ENCODE assay signal across 16 cellular contexts in the genomic region with DNA sequence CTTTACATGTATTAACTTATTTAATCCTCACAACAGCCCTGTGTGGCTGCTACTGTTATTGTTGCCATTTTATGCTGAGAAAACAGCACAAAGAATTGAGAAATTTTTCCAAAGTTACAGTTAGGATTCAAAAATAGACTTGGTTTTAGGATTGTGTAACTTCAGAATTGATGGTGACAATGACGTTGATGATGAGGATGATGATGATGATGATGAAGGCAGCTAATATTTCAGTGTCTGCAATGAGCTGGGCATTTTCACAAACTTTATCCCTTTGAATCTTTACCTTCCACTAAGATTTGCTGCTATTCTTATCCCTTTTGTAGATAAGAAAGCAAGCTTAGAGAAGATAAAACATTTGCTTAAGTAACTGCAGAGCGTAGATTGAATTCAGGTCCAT. TPM values are rescaled to one million over a fixed set of nuclear protein-coding genes. Genes with fewer than 3 reads are reported as not detected.
A peak's percentile ranks its signal among the peaks of the same experiment; 100 is the strongest.
DNase-seq lines count a peak whose midpoint lies in the region; ATAC-seq and TF ChIP-seq lines count a peak whose summit lies in the region.
"Had no signal": no experiment of that assay in that cellular context is flagged by ENCODE, and none has a peak within 500 bp of the region (broad histone marks: within the 10 kb centered on the region; RNA-seq: fewer than 3 reads in every experiment).

No MANE protein-coding gene starts in this region.

- no peaks in the 10 kb centered on the region for H3K9me3 Mint-ChIP-seq in CD8-positive, alpha-beta memory T cell
- H3K9me3 Mint-ChIP-seq in T-cell = no peaks in the 10 kb centered on the region
- no peaks in the 10 kb centered on the region for H3K9me3 Mint-ChIP-seq in naive thymus-derived CD8-positive, alpha-beta T cell

- peaks cover 86 to 96% (median 90%) of the 10 kb centered on the region in 3 donors for H3K4me1 Mint-ChIP-seq in CD8-positive, alpha-beta memory T cell
- H3K4me1 Mint-ChIP-seq in T-cell = peaks cover 85 to 92% (median 89%) of the 10 kb centered on the region in 3 donors
- peaks cover 34 to 99% (median 86%) of the 10 kb centered on the region in 4 donors for H3K4me1 Mint-ChIP-seq in naive thymus-derived CD8-positive, alpha-beta T cell

- WGBS in suprapubic skin = 83% methylated on average over 2 of the region's 2 CpGs

- H3K9me3 ChIP-seq in BLaER1 (peaks cover 4% of the 10 kb centered on the region; the same call in 1 of the 2 replicates), suprapubic skin (no peaks in the 10 kb centered on the region)
- no peaks in the 10 kb centered on the region for H3K9me3 ChIP-seq in CD8-positive, alpha-beta memory T cell (ENCODE audit: low read length)
- H3K9me3 ChIP-seq: breast epithelium, gastrocnemius medialis, right atrium auricular region had no signal

- no peak for TF ChIP-seq EP300 in suprapubic skin (IDR thresholded peaks at IDR 0.05)

- peaks cover 5 to 12% (median 8%) of the 10 kb centered on the region in 3 donors for H3K36me3 Mint-ChIP-seq in CD8-positive, alpha-beta memory T cell
- H3K36me3 Mint-ChIP-seq in T-cell = peaks cover 9% of the 10 kb centered on the region
- peaks cover 0 to 4% (median 2%) of the 10 kb centered on the region in 3 donors for H3K36me3 Mint-ChIP-seq in naive thymus-derived CD8-positive, alpha-beta T cell

- peak overlapping the region; percentile 58 for H3K4me2 ChIP-seq in BLaER1

- H3K36me3 ChIP-seq in BLaER1 (no peaks in the 10 kb centered on the region), suprapubic skin (no peaks in the 10 kb centered on the region)
- H3K36me3 ChIP-seq in CD8-positive, alpha-beta memory T cell (ENCODE audit: insufficient read depth, low read length) = no peaks in the 10 kb centered on the region
- H3K36me3 ChIP-seq: breast epithelium, gastrocnemius medialis, right atrium auricular region had no signal

- no peak overlapping the region for H3K9ac ChIP-seq in BLaER1

- CTCF ChIA-PET in CD8-positive, alpha-beta memory T cell (lab: Charles Lee) = interaction anchor here (1.2 to 2.8 kb wide), 3 partner anchors 54 to 178 kb away, joined by 3 to 7 read pairs (median 3); no protein-coding TSS in a partner anchor
- CTCF ChIA-PET in T-cell (lab: Charles Lee) (interaction anchor here (0.6 to 1.1 kb wide), 3 partner anchors 12 to 159 kb away, joined by 3 to 4 read pairs (median 3); no protein-coding TSS in a partner anchor), RWPE1 (lab: Yijun Ruan, JAX) (no interaction called here)

- POLR2A ChIA-PET in CD8-positive, alpha-beta memory T cell (lab: Charles Lee) = no interaction called here
- POLR2A ChIA-PET in T-cell (lab: Charles Lee) = interaction anchor here in 1 of 2 donors (0.6 kb wide), 1 partner anchor 40 kb away, joined by 3 read pairs; no protein-coding TSS in a partner anchor
- POLR2A ChIA-PET in naive thymus-derived CD8-positive, alpha-beta T cell (lab: Charles Lee) = interaction anchor here (0.7 to 2.1 kb wide), 4 partner anchors 14 to 65 kb away, joined by 3 to 7 read pairs (median 4); no protein-coding TSS in a partner anchor
- POLR2A ChIA-PET in RWPE1 (lab: Yijun Ruan, JAX; ENCODE audit: low non-redundant PET) = no interaction called here

- no peaks in the 10 kb centered on the region for H4K20me1 ChIP-seq in BLaER1

- intact Hi-C loops in cardiac septum (cut with DNase I) = no loop called here

- no peak for ATAC-seq in T-cell (replicated peaks in 1 of 4)
- ATAC-seq in naive thymus-derived CD8-positive, alpha-beta T cell = no peak
- ATAC-seq: gastrocnemius medialis had no signal

- H3K4me1 ChIP-seq in BLaER1 (peaks cover 50% of the 10 kb centered on the region), suprapubic skin (peaks cover 2% of the 10 kb centered on the region)
- H3K4me1 ChIP-seq in CD8-positive, alpha-beta memory T cell (ENCODE audit: insufficient read depth, low read length) = peaks cover 62% of the 10 kb centered on the region
- H3K4me1 ChIP-seq: breast epithelium, gastrocnemius medialis, right atrium auricular region had no signal

- peak overlapping the region; percentile 7; the same call in 1 of the 2 replicates for H3K27ac ChIP-seq in BLaER1
- no peak overlapping the region for H3K27ac ChIP-seq in CD8-positive, alpha-beta memory T cell (ENCODE audit: low read depth, low read length)
- H3K27ac ChIP-seq in suprapubic skin = no peak overlapping the region
- no peak overlapping the region for H3K27ac ChIP-seq in RWPE1
- H3K27ac ChIP-seq: breast epithelium, gastrocnemius medialis, right atrium auricular region had no signal

- no peak for DNase-seq in CD8-positive, alpha-beta memory T cell
- no peak for DNase-seq in T-cell
- DNase-seq in naive thymus-derived CD8-positive, alpha-beta T cell = no peak
- no peak for DNase-seq in COLO668 (lab: John Stamatoyannopoulos, UW; ENCODE audit: unreplicated experiment)
- no peak for DNase-seq in suprapubic skin (ENCODE audit: low spot score in 2 of 2)
- DNase-seq in cardiac septum (ENCODE audit: low spot score) = no peak
- DNase-seq in RWPE1 (ENCODE audit: low spot score) = no peak
- DNase-seq: activated CD4-positive, alpha-beta T cell treated with anti-CD3 and anti-CD28 coated beads, Interleukin-2, amount 10 ng/mL, durations not matched to agents 7 days and 5 days; gastrocnemius medialis; left cardiac atrium; NCI-H146 had no signal

- H3K4me3 ChIP-seq in BLaER1 (no peak overlapping the region), suprapubic skin (no peak overlapping the region)
- H3K4me3 ChIP-seq in CD8-positive, alpha-beta memory T cell (ENCODE audit: low read length) = no peak overlapping the region
- H3K4me3 ChIP-seq: breast epithelium, gastrocnemius medialis, right atrium auricular region had no signal

- peak overlapping the region in 5 of 8 donors; percentile 17 to 89 (median 35) for H3K27ac Mint-ChIP-seq in CD8-positive, alpha-beta memory T cell
- H3K27ac Mint-ChIP-seq in T-cell = peak overlapping the region; percentile 47 to 59
- peak overlapping the region in 7 of 10 donors; percentile 22 to 89 (median 69) for H3K27ac Mint-ChIP-seq in naive thymus-derived CD8-positive, alpha-beta T cell
- H3K27ac Mint-ChIP-seq: activated CD4-positive, alpha-beta T cell treated with anti-CD3 and anti-CD28 coated beads, Interleukin-2, amount 10 ng/mL, durations not matched to agents 7 days and 5 days had no signal

- TF ChIP-seq POLR2A in suprapubic skin (IDR thresholded peaks at IDR 0.05) = no peak

- peak overlapping the region in 1 of 7 donors; percentile 28 for H3K4me3 Mint-ChIP-seq in CD8-positive, alpha-beta memory T cell
- peak overlapping the region in 1 of 3 donors; percentile 11 for H3K4me3 Mint-ChIP-seq in T-cell
- H3K4me3 Mint-ChIP-seq in naive thymus-derived CD8-positive, alpha-beta T cell = peak overlapping the region in 7 of 10 donors; percentile 2 to 49 (median 28)
- H3K4me3 Mint-ChIP-seq: activated CD4-positive, alpha-beta T cell treated with anti-CD3 and anti-CD28 coated beads, Interleukin-2, amount 10 ng/mL, durations not matched to agents 7 days and 5 days had no signal

- no peak for TF ChIP-seq CTCF in suprapubic skin (IDR thresholded peaks at IDR 0.05)
- TF ChIP-seq CTCF in RWPE1 (conservative IDR thresholded peaks at IDR 0.05; ENCODE audit: low read depth) = no peak

- H3K27me3 ChIP-seq in BLaER1 (no peaks in the 10 kb centered on the region), suprapubic skin (no peaks in the 10 kb centered on the region)
- H3K27me3 ChIP-seq in CD8-positive, alpha-beta memory T cell (ENCODE audit: insufficient read depth, low read length, poor library complexity, severe bottlenecking) = no peaks in the 10 kb centered on the region
- H3K27me3 ChIP-seq: breast epithelium, gastrocnemius medialis, right atrium auricular region had no signal

- no peaks in the 10 kb centered on the region for H3K27me3 Mint-ChIP-seq in CD8-positive, alpha-beta memory T cell
- no peaks in the 10 kb centered on the region for H3K27me3 Mint-ChIP-seq in T-cell
- H3K27me3 Mint-ChIP-seq in naive thymus-derived CD8-positive, alpha-beta T cell = no peaks in the 10 kb centered on the region
- H3K27me3 Mint-ChIP-seq: activated CD4-positive, alpha-beta T cell treated with anti-CD3 and anti-CD28 coated beads, Interleukin-2, amount 10 ng/mL, durations not matched to agents 7 days and 5 days had no signal

RNA-seq across cellular contexts. Expression of gene PRKCB, which starts 22.1 kb away (rescaled TPM):
- total RNA-seq in CD8-positive, alpha-beta memory T cell = 10 to 100 TPM; 96.5 to 98.2 TPM
- polyA plus RNA-seq in CD8-positive, alpha-beta memory T cell = 136 TPM
- total RNA-seq in T-cell = 100 to 1,000 TPM in 4 of 5 donors, 10 to 100 TPM in 1; 84.7 to 114 (median 105) TPM
- 100 to 1,000 TPM; 123 to 129 TPM for total RNA-seq in naive thymus-derived CD8-positive, alpha-beta T cell
- 100 to 1,000 TPM in 2 of 3 donors, 10 to 100 TPM in 1; 57.2 to 142 (median 107) TPM for polyA plus RNA-seq in naive thymus-derived CD8-positive, alpha-beta T cell
- total RNA-seq in suprapubic skin = 10 to 100 TPM in 2 of 4 donors, 1 to 10 TPM in 2; 7.7 to 40.0 (median 12.2) TPM
- 2.3 TPM for total RNA-seq in cardiac septum
- total RNA-seq: dermis microvascular lymphatic vessel endothelial cell, epithelial cell of proximal tubule had no signal
